6 cellular contexts compared by ENCODE assay signal in the genomic region with DNA sequence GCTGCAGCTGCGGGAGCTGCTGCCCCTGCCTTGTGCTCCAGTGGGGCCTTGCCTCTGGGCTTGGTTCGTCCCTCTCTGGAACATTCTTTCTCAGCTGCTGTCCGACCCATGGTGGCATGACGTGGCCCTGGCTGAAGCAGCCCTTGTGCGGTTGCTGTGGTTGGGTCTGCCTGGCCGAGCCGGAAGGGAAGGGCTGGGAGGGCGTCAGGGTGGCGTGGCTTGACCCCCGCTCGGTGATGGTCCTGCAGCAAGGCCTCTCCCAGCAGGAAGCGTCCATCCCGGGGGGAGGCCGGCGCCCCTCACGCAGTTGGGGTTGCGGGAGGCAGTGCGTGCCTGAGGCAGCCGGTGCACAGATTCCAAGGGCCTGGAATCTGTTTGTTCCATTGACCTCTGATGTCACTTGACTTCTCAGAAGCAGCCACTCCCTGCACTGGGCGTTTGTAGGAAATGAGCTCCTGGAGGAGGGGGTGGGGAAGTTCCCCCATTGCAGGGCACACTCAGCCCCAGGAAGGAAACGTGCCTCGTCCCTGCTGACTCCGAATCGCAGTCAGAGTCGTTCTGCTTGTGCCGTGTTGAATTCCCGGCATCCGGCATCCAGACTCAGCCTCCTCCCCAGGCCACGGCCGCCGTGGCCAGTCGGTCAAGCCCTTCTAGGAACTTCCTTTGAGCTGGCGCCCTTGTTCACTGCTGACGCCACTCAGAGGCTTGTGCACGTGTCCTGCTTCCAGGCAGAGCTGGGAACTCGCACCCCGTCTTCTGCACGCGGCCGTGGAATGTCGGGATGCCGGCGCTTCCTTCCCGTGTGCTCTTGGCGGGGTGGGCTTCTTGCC. TPM values are rescaled to one million over a fixed set of nuclear protein-coding genes. Genes with fewer than 3 reads are reported as not detected.
DNase-seq lines count a peak whose midpoint lies in the region; TF ChIP-seq lines count a peak whose summit lies in the region.

No MANE protein-coding gene starts in this region.

- no peak overlapping the region for H3K4me3 ChIP-seq in HUES64 (ENCODE audit: low read length)
- H3K4me3 ChIP-seq in dorsolateral prefrontal cortex: peak overlapping the region in 3 of 59 donors; percentile 7 to 11 (median 8)

- no peak for TF ChIP-seq CTCF in dorsolateral prefrontal cortex (IDR thresholded peaks at IDR 0.05 in 54 of 56, conservative IDR thresholded peaks at IDR 0.05 in 2 of 56; ENCODE audit: low read depth in 1 of 56, partially characterized antibody in 56 of 56)

- peak overlapping the region; percentile 35; the same call in 1 of the 2 replicates for H3K27ac ChIP-seq in HUES64 (ENCODE audit: low read depth, low read length)
- peak overlapping the region in 57 of 59 donors; percentile 10 to 91 (median 75) for H3K27ac ChIP-seq in dorsolateral prefrontal cortex

- no peaks in the 10 kb centered on the region for H3K4me1 ChIP-seq in HUES64 (ENCODE audit: insufficient read depth, low read length)

- intact Hi-C loops in dorsolateral prefrontal cortex (cut with DNase I): loop anchor here in 1 of 2 donors (10.0 kb wide), 1 partner anchor 358 kb away; a partner anchor contains a TSS

- H3K9ac ChIP-seq in HUES64 (ENCODE audit: low read depth, low read length): peak overlapping the region; percentile 30; the same call in 1 of the 2 replicates

- H3K9me3 ChIP-seq in HUES64 (ENCODE audit: insufficient read depth, low read depth, low read length): no peaks in the 10 kb centered on the region

- DNase-seq in dorsolateral prefrontal cortex (no peak), pulmonary artery endothelial cell (ENCODE audit: low read depth, low spot score) (peak; percentile 85), amygdala (lab: John Stamatoyannopoulos, UW) (no peak), HuH-7 (ENCODE audit: low spot score) (no peak), NCI-H1092 treated with DMSO at 0.1 percent for 48 hours (lab: John Stamatoyannopoulos, UW) (no peak)

- H3K27me3 ChIP-seq in HUES64 (ENCODE audit: insufficient read depth, low read length) (no peaks in the 10 kb centered on the region), dorsolateral prefrontal cortex (no peaks in the 10 kb centered on the region)

- WGBS in HUES64: 91% methylated on average over 45 of the region's 45 CpGs

- 0 out of 2 replicates have a peak, but pooled peaks cover 2% of the 10 kb centered on the region for H3K36me3 ChIP-seq in HUES64 (ENCODE audit: insufficient read depth, low read length)

RNA-seq across cellular contexts. Expression of a gene that starts 9.7 kb away (rescaled TPM):
- 1.1 TPM for polyA plus RNA-seq in HUES64 (2013, experiment 1 of 2)
- polyA plus RNA-seq in HUES64 (2013, experiment 2 of 2): 1.2 TPM
- 10 to 100 TPM in 54 of 120 experiments, 1 to 10 TPM in 59, under 1 TPM in 3, not detected in 4; 0.70 to 53.7 (median 9.1) TPM for total RNA-seq in dorsolateral prefrontal cortex
- 37.0 and 118 TPM in 2 replicates for total RNA-seq in pulmonary artery endothelial cell

RNA-seq across cellular contexts. Expression of a gene that starts 21.1 kb away (rescaled TPM):
- 14.0 TPM for polyA plus RNA-seq in HUES64 (2013, experiment 1 of 2)
- 12.9 TPM for polyA plus RNA-seq in HUES64 (2013, experiment 2 of 2)
- total RNA-seq in dorsolateral prefrontal cortex (10 to 100 TPM; 37.8 to 65.5 (median 48.4) TPM), pulmonary artery endothelial cell (37.7 and 49.0 TPM in 2 replicates)

RNA-seq across cellular contexts. Expression of a gene that starts 21.1 kb away (rescaled TPM):
- polyA plus RNA-seq in HUES64 (2013, experiment 1 of 2): 16.8 TPM
- polyA plus RNA-seq in HUES64 (2013, experiment 2 of 2): 16.4 TPM
- total RNA-seq in dorsolateral prefrontal cortex (10 to 100 TPM; 18.4 to 46.9 (median 28.4) TPM), pulmonary artery endothelial cell (21.2 and 30.6 TPM in 2 replicates)

RNA-seq across cellular contexts. Expression of a gene that starts 28.6 kb away (rescaled TPM):
- 13.6 TPM for polyA plus RNA-seq in HUES64 (2013, experiment 1 of 2)
- 14.5 TPM for polyA plus RNA-seq in HUES64 (2013, experiment 2 of 2)
- 10 to 100 TPM; 24.4 to 94.5 (median 44.5) TPM for total RNA-seq in dorsolateral prefrontal cortex
- total RNA-seq in pulmonary artery endothelial cell: 16.8 and 21.4 TPM in 2 replicates

RNA-seq across cellular contexts. Expression of a gene that starts 33.5 kb away (rescaled TPM):
- polyA plus RNA-seq in HUES64 (2013, experiment 1 of 2): 58.0 TPM
- polyA plus RNA-seq in HUES64 (2013, experiment 2 of 2): 42.2 TPM
- total RNA-seq in dorsolateral prefrontal cortex: 100 to 1,000 TPM; 107 to 445 (median 317) TPM
- 3.1 and 7.2 TPM in 2 replicates for total RNA-seq in pulmonary artery endothelial cell
